2 cellular contexts compared by ENCODE assay signal in genomic region chr19:7130043-7130442, GRCh38.
A peak's percentile ranks its signal among the peaks of the same experiment; 100 is the strongest.
TF ChIP-seq lines count a peak whose summit lies in the region.

No MANE protein-coding gene starts in this region.

TF ChIP-seq in SK-N-SH treated with all-trans-retinoic acid at 6 μM for 48 hours, 23 proteins besides CTCF, POLR2A, EP300 and RAD21 (continued from another document):
- TF ChIP-seq CREB5 (CRISPR knock-in tag; IDR thresholded peaks at IDR 0.05; ENCODE audit: low read depth) = no peak
- TF ChIP-seq ZNF70 (CRISPR knock-in tag; IDR thresholded peaks at IDR 0.05) = peak; percentile 86
- TF ChIP-seq GLIS3 (CRISPR knock-in tag; IDR thresholded peaks at IDR 0.05) = no peak
- TF ChIP-seq TOX (CRISPR knock-in tag; IDR thresholded peaks at IDR 0.05; ENCODE audit: borderline replicate concordance) = no peak
- TF ChIP-seq ESRRG (CRISPR knock-in tag; IDR thresholded peaks at IDR 0.05) = no peak
TF ChIP-seq in SK-N-SH treated with all-trans-retinoic acid at 6 μM for 48 hours: peak in this region for 1.

TF ChIP-seq in SK-N-SH, 30 proteins besides CTCF, POLR2A, EP300 and RAD21 (continued from another document):
- TF ChIP-seq PBX3 (IDR thresholded peaks at IDR 0.05) (no peak), RCOR1 (IDR thresholded peaks at IDR 0.05; ENCODE audit: low read length) (no peak), RXRA (IDR thresholded peaks at IDR 0.05; ENCODE audit: borderline replicate concordance, low read depth) (no peak), JUND (IDR thresholded peaks at IDR 0.05) (no peak), EZH2phosphoT487 (IDR thresholded peaks at IDR 0.05; ENCODE audit: borderline replicate concordance, low read depth) (no peak), MAX (IDR thresholded peaks at IDR 0.05; ENCODE audit: low read depth) (no peak), POLR2AphosphoS5 (IDR thresholded peaks at IDR 0.05; ENCODE audit: low read depth, low read length) (no peak)
TF ChIP-seq in SK-N-SH: peak in this region for 0.
